20 cellular contexts compared by ENCODE assay signal in the genomic region with DNA sequence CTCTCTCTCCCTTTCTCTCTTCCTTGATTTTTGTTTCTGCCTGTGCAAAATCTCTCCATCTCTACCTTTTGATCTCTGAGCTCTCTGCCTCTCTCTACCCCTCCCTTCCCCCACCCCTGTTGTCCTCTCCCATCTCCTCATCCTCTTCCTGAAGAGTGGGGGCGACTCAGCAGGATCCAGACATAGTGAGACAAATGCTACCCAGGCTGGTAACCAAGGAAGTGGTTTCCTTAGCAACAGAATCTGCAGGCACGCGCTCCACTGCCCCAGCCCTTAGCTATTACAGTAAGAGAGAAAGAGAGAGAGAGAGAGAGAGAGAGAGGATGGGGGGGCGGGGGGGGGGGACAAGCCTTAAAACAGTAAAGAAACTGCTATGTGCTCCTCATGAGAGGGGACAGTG.
DNase-seq lines count a peak whose midpoint lies in the region; ATAC-seq lines count a peak whose summit lies in the region.
"Had no signal": no experiment of that assay in that cellular context is flagged by ENCODE, and none has a peak within 500 bp of the region (broad histone marks: within the 10 kb centered on the region; RNA-seq: fewer than 3 reads in every experiment).

No MANE protein-coding gene starts in this region.

- H3K36me3 ChIP-seq in BLaER1 treated with 17β-estradiol and CSF1 and Interleukin-3, amounts not matched to agents 10 nM and 100 nM, result no peaks in the 10 kb centered on the region
- no peaks in the 10 kb centered on the region for H3K36me3 ChIP-seq in mesodermal cell (ENCODE audit: control insufficient read depth, insufficient read depth, low read length)
- H3K36me3 ChIP-seq: breast epithelium, heart right ventricle, suprapubic skin had no signal

- H3K9me3 ChIP-seq in BLaER1 treated with 17β-estradiol and CSF1 and Interleukin-3, amounts not matched to agents 10 nM and 100 nM (replicated peaks in 1 of 11), result peaks cover 0 to 1% (median 0%) of the 10 kb centered on the region in 11 experiments; a peak in 2 of 22 replicates
- peaks cover 4% of the 10 kb centered on the region for H3K9me3 ChIP-seq in mesodermal cell (ENCODE audit: control insufficient read depth, low read length)
- H3K9me3 ChIP-seq: breast epithelium, suprapubic skin had no signal

- H3K27ac ChIP-seq in BLaER1 treated with 17β-estradiol and CSF1 and Interleukin-3, amounts not matched to agents 10 nM and 100 nM, result peak overlapping the region in 2 of 11 experiments; percentile 7 to 9; a peak in 1 of 22 replicates
- peak overlapping the region; percentile 73 for H3K27ac ChIP-seq in caudate nucleus (ENCODE audit: low read depth, low read length)
- peak overlapping the region; percentile 23 for H3K27ac ChIP-seq in mesodermal cell (ENCODE audit: low read depth, low read length, severe bottlenecking)
- H3K27ac ChIP-seq: breast epithelium, heart right ventricle, suprapubic skin had no signal

- peak; percentile 33 for DNase-seq in NCI-H2196 (lab: John Stamatoyannopoulos, UW; ENCODE audit: unreplicated experiment)
- peak in 43 of 61 donors; percentile 5 to 88 (median 48) for DNase-seq in caudate nucleus (lab: John Stamatoyannopoulos, UW)
- no peak for DNase-seq in amniotic stem cell (lab: John Stamatoyannopoulos, UW)
- no peak for DNase-seq in SW480 (ENCODE audit: low spot score)
- DNase-seq: activated CD4-positive, alpha-beta T cell treated with anti-CD3 and anti-CD28 coated beads, Interleukin-2, amount 50 U/mL, for 4 hours; activated T-cell treated with anti-CD3 and anti-CD28 coated beads, Interleukin-2, amount 50 U/mL, for 24 hours; COR-L47; effector CD8-positive, alpha-beta T cell; heart right ventricle; HFFc6; NCI-H1694; NCI-H526 treated with DMSO at 0.1 percent for 48 hours; stimulated activated CD4-positive, alpha-beta T cell treated with anti-CD3 and anti-CD28 coated beads, Interleukin-4, amount 100 ng/mL, for 1 hour had no signal

- ATAC-seq in HG03135 (IDR thresholded peaks at IDR 0.05; ENCODE audit: unreplicated experiment), result no peak
- no peak for ATAC-seq in HG03521 (IDR thresholded peaks at IDR 0.05; ENCODE audit: unreplicated experiment)
- ATAC-seq: activated naive CD4-positive, alpha-beta T cell treated with anti-CD3 and anti-CD28 coated beads, Interleukin-2, amount 50 U/mL, for 72 hours; heart right ventricle had no signal

- H3K4me3 ChIP-seq in BLaER1 treated with 17β-estradiol and CSF1 and Interleukin-3, amounts not matched to agents 10 nM and 100 nM, result no peak overlapping the region
- H3K4me3 ChIP-seq in mesodermal cell (ENCODE audit: extremely low read depth, insufficient read depth, low read length, poor library complexity, severe bottlenecking), result no peak overlapping the region
- H3K4me3 ChIP-seq: breast epithelium, heart right ventricle, suprapubic skin had no signal

- H4K20me1 ChIP-seq in BLaER1 treated with 17β-estradiol and CSF1 and Interleukin-3, amounts not matched to agents 10 nM and 100 nM, result no peaks in the 10 kb centered on the region

- peaks cover 19 to 30% (median 24%) of the 10 kb centered on the region in 10 experiments for H3K4me1 ChIP-seq in BLaER1 treated with 17β-estradiol and CSF1 and Interleukin-3, amounts not matched to agents 10 nM and 100 nM
- H3K4me1 ChIP-seq in mesodermal cell (ENCODE audit: control insufficient read depth, insufficient read depth, low read length, poor library complexity, severe bottlenecking), result peaks cover 3% of the 10 kb centered on the region
- H3K4me1 ChIP-seq: breast epithelium, heart right ventricle, suprapubic skin had no signal

- no peak overlapping the region for H3K9ac ChIP-seq in BLaER1 treated with 17β-estradiol and CSF1 and Interleukin-3, amounts not matched to agents 10 nM and 100 nM

- no peaks in the 10 kb centered on the region for H3K27me3 ChIP-seq in BLaER1 treated with 17β-estradiol and CSF1 and Interleukin-3, amounts not matched to agents 10 nM and 100 nM

- no CpG with 5 or more reads among the region's 4 CpGs for WGBS in mesodermal cell (ENCODE audit: insufficient coverage in 2 of 2), 2 experiments

- peak overlapping the region; percentile 54 to 85 (median 79); a peak in 21 of 22 replicates for H3K4me2 ChIP-seq in BLaER1 treated with 17β-estradiol and CSF1 and Interleukin-3, amounts not matched to agents 10 nM and 100 nM

Comparison
In these comparisons a context has a peak if more than half of its experiments do, and no peak if none do; other contexts are left out.
1. DNase-seq: peak in NCI-H2196 (single experiment) and caudate nucleus (43 of 61); none in amniotic stem cell (single experiment) and SW480 (single experiment).